Comparison of ENCODE assay signal across 11 cellular contexts in the genomic region with DNA sequence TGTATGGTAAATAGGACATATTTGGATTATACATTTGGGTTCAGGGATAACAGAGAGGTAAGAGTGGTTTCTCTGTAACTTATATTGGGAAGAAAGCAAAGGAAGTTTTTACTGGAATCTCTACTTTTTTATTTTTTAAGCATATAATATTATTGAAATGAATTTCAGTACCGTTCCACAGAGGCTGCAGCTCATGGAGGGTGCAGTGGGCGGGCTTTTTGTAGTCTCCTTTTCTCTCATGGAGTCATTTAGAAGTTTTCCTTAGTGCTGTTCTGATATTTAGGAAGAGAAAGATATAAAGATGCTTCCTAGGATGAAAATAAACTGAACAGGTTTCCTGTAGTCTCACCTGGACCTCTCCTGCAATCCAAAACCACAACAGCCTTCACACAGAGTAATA.
DNase-seq lines count a peak whose midpoint lies in the region; ATAC-seq and TF ChIP-seq lines count a peak whose summit lies in the region.
"Had no signal": no experiment of that assay in that cellular context is flagged by ENCODE, and none has a peak within 500 bp of the region (broad histone marks: within the 10 kb centered on the region; RNA-seq: fewer than 3 reads in every experiment).

No MANE protein-coding gene starts in this region.

- H2BK15ac ChIP-seq in mesenchymal stem cell (ENCODE audit: low read depth, poor library complexity, severe bottlenecking): no peak overlapping the region

- no peak overlapping the region for H2BK12ac ChIP-seq in mesenchymal stem cell (ENCODE audit: low read length in 2 of 2)

- no peaks in the 10 kb centered on the region for H3K36me3 ChIP-seq in mesenchymal stem cell (ENCODE audit: control insufficient read depth in 1 of 2, insufficient read depth in 2 of 2, low read depth in 1 of 2, low read length in 2 of 2)
- H3K36me3 ChIP-seq: tibial nerve had no signal

- POLR2A ChIA-PET in HEK293T (lab: Yijun Ruan, JAX): no interaction called here

- H3K27ac ChIP-seq in mesenchymal stem cell (ENCODE audit: low read length, poor library complexity, severe bottlenecking): no peak overlapping the region
- H3K27ac ChIP-seq: tibial nerve had no signal

- H3K4me3 ChIP-seq in mesenchymal stem cell (ENCODE audit: insufficient read depth in 1 of 2, low read depth in 1 of 2, low read length in 2 of 2): peak overlapping the region in 1 of 2 experiments; percentile 65

- H3K4me1 ChIP-seq in mesenchymal stem cell (ENCODE audit: control insufficient read depth, insufficient read depth, low read depth, low read length): no peaks in the 10 kb centered on the region
- H3K4me1 ChIP-seq: tibial nerve had no signal

- H3K27me3 ChIP-seq in mesenchymal stem cell (ENCODE audit: control insufficient read depth in 1 of 2, insufficient read depth in 1 of 2, low read length in 2 of 2): no peaks in the 10 kb centered on the region
- H3K27me3 ChIP-seq: tibial nerve had no signal

- no peak overlapping the region for H3K4ac ChIP-seq in mesenchymal stem cell (ENCODE audit: low read depth in 1 of 2, low read length in 2 of 2)

- peak overlapping the region; percentile 74 for H3K4me3 Mint-ChIP-seq in stimulated activated naive CD8-positive, alpha-beta T cell treated with anti-CD3 and anti-CD28 coated beads, Interleukin-15, Interleukin-2, amounts not matched to agents 100 ng/mL and 50 ng/mL, for 24 hours
- H3K4me3 Mint-ChIP-seq in activated naive CD8-positive, alpha-beta T cell treated with anti-CD3 and anti-CD28 coated beads for 36 hours: peak overlapping the region; percentile 64

- H3K79me1 ChIP-seq in mesenchymal stem cell (replicated peaks; ENCODE audit: low read length, poor library complexity, severe bottlenecking): no peaks in the 10 kb centered on the region

- no peak overlapping the region for H4K8ac ChIP-seq in mesenchymal stem cell (ENCODE audit: low read length)

- H2AK5ac ChIP-seq in mesenchymal stem cell (ENCODE audit: low read length, severe bottlenecking): no peak overlapping the region

- H3K14ac ChIP-seq in mesenchymal stem cell (ENCODE audit: low read length in 2 of 2): no peak overlapping the region

- no peak for ATAC-seq in stimulated activated naive CD8-positive, alpha-beta T cell treated with anti-CD3 and anti-CD28 coated beads, Interleukin-15, Interleukin-2, amounts not matched to agents 100 U/mL and 50 U/mL, for 24 hours

- peak overlapping the region; percentile 49 for H3K9ac ChIP-seq in mesenchymal stem cell (ENCODE audit: low read length)

- in situ Hi-C loops in G401 (cut with HindIII; ENCODE audit: low sequenced_read_pairs): no loop called here

- H3K36me3 Mint-ChIP-seq in stimulated activated naive CD8-positive, alpha-beta T cell treated with anti-CD3 and anti-CD28 coated beads, Interleukin-15, Interleukin-2, amounts not matched to agents 100 ng/mL and 50 ng/mL, for 24 hours (ENCODE audit: low read depth): no peaks in the 10 kb centered on the region
- H3K36me3 Mint-ChIP-seq in activated naive CD8-positive, alpha-beta T cell treated with anti-CD3 and anti-CD28 coated beads for 36 hours: no peaks in the 10 kb centered on the region

- no peaks in the 10 kb centered on the region for H3K9me3 ChIP-seq in mesenchymal stem cell (ENCODE audit: control insufficient read depth, low read length)
- H3K9me3 ChIP-seq: tibial nerve had no signal

- H2AFZ ChIP-seq in mesenchymal stem cell (ENCODE audit: low read depth, low read length): no peak overlapping the region

- H3K9me3 Mint-ChIP-seq in stimulated activated naive CD8-positive, alpha-beta T cell treated with anti-CD3 and anti-CD28 coated beads, Interleukin-15, Interleukin-2, amounts not matched to agents 100 ng/mL and 50 ng/mL, for 24 hours: no peaks in the 10 kb centered on the region
- H3K9me3 Mint-ChIP-seq in activated naive CD8-positive, alpha-beta T cell treated with anti-CD3 and anti-CD28 coated beads for 36 hours: no peaks in the 10 kb centered on the region

- no peak for DNase-seq in stimulated activated naive CD8-positive, alpha-beta T cell treated with anti-CD3 and anti-CD28 coated beads, Interleukin-15, Interleukin-2, amounts not matched to agents 100 U/mL and 50 U/mL, for 24 hours
- DNase-seq in activated naive CD8-positive, alpha-beta T cell treated with anti-CD3 and anti-CD28 coated beads for 36 hours: no peak
- no peak for DNase-seq in mesenchymal stem cell
- DNase-seq in HEK293T (ENCODE audit: extremely low spot score): no peak
- DNase-seq in activated CD4-positive, CD25-positive, alpha-beta regulatory T cell treated with anti-CD3 and anti-CD28 coated beads, Interleukin-2, amount 50 U/mL, for 72 hours: no peak
- no peak for DNase-seq in cerebellar nuclear complex (lab: John Stamatoyannopoulos, UW)
- no peak for DNase-seq in G401 (ENCODE audit: low spot score)
- DNase-seq: activated gamma-delta T cell treated with Interleukin-2 at 50 U/mL for 16 hours, NCI-H1930 had no signal

- CTCF ChIA-PET in HEK293T (lab: Yijun Ruan, JAX): no interaction called here

- no peak overlapping the region for H2BK5ac ChIP-seq in mesenchymal stem cell (ENCODE audit: low read depth, low read length, poor library complexity, severe bottlenecking)

- no peaks in the 10 kb centered on the region for H3K27me3 Mint-ChIP-seq in stimulated activated naive CD8-positive, alpha-beta T cell treated with anti-CD3 and anti-CD28 coated beads, Interleukin-15, Interleukin-2, amounts not matched to agents 100 ng/mL and 50 ng/mL, for 24 hours
- no peaks in the 10 kb centered on the region for H3K27me3 Mint-ChIP-seq in activated naive CD8-positive, alpha-beta T cell treated with anti-CD3 and anti-CD28 coated beads for 36 hours

- WGBS in mesenchymal stem cell: 85% methylated on average over 2 of the region's 2 CpGs

- no peak overlapping the region for H4K91ac ChIP-seq in mesenchymal stem cell (ENCODE audit: low read length)

- H3K23ac ChIP-seq in mesenchymal stem cell (ENCODE audit: low read length in 2 of 2): no peak overlapping the region

- peak overlapping the region; percentile 67 for H3K27ac Mint-ChIP-seq in stimulated activated naive CD8-positive, alpha-beta T cell treated with anti-CD3 and anti-CD28 coated beads, Interleukin-15, Interleukin-2, amounts not matched to agents 100 ng/mL and 50 ng/mL, for 24 hours
- no peak overlapping the region for H3K27ac Mint-ChIP-seq in activated naive CD8-positive, alpha-beta T cell treated with anti-CD3 and anti-CD28 coated beads for 36 hours

- no peak overlapping the region for H3K18ac ChIP-seq in mesenchymal stem cell (ENCODE audit: low read depth in 1 of 2, low read length in 2 of 2)

- H2BK120ac ChIP-seq in mesenchymal stem cell (ENCODE audit: low read depth, low read length): no peak overlapping the region

- peaks cover 20% of the 10 kb centered on the region for H3K4me1 Mint-ChIP-seq in stimulated activated naive CD8-positive, alpha-beta T cell treated with anti-CD3 and anti-CD28 coated beads, Interleukin-15, Interleukin-2, amounts not matched to agents 100 ng/mL and 50 ng/mL, for 24 hours (ENCODE audit: low read depth)
- peaks cover 15% of the 10 kb centered on the region for H3K4me1 Mint-ChIP-seq in activated naive CD8-positive, alpha-beta T cell treated with anti-CD3 and anti-CD28 coated beads for 36 hours

- no peak overlapping the region for H3K4me2 ChIP-seq in mesenchymal stem cell (ENCODE audit: low read length, poor library complexity, severe bottlenecking)

TF ChIP-seq in HEK293T, 16 proteins besides CTCF, POLR2A, EP300 and RAD21:
- TF ChIP-seq ELF4 (IDR thresholded peaks at IDR 0.05) (no peak), SUZ12 (IDR thresholded peaks at IDR 0.05) (no peak), ARNT (IDR thresholded peaks at IDR 0.05) (no peak), FOXM1 (IDR thresholded peaks at IDR 0.05; ENCODE audit: borderline replicate concordance) (no peak), LEF1 (IDR thresholded peaks at IDR 0.05; ENCODE audit: borderline replicate concordance) (no peak), BHLHE40 (IDR thresholded peaks at IDR 0.05; ENCODE audit: borderline replicate concordance) (no peak), NFRKB (IDR thresholded peaks at IDR 0.05) (no peak), TARDBP (IDR thresholded peaks at IDR 0.05) (no peak), FOXA1 (IDR thresholded peaks at IDR 0.05) (no peak), L3MBTL2 (conservative IDR thresholded peaks at IDR 0.05) (no peak), SP1 (IDR thresholded peaks at IDR 0.05) (no peak)
- TF ChIP-seq, protein P1, sequence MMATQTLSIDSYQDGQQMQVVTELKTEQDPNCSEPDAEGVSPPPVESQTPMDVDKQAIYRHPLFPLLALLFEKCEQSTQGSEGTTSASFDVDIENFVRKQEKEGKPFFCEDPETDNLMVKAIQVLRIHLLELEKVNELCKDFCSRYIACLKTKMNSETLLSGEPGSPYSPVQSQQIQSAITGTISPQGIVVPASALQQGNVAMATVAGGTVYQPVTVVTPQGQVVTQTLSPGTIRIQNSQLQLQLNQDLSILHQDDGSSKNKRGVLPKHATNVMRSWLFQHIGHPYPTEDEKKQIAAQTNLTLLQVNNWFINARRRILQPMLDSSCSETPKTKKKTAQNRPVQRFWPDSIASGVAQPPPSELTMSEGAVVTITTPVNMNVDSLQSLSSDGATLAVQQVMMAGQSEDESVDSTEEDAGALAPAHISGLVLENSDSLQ (IDR thresholded peaks at IDR 0.05): no peak
TF ChIP-seq in HEK293T: peak in this region for 0.
